In the genomic region with DNA sequence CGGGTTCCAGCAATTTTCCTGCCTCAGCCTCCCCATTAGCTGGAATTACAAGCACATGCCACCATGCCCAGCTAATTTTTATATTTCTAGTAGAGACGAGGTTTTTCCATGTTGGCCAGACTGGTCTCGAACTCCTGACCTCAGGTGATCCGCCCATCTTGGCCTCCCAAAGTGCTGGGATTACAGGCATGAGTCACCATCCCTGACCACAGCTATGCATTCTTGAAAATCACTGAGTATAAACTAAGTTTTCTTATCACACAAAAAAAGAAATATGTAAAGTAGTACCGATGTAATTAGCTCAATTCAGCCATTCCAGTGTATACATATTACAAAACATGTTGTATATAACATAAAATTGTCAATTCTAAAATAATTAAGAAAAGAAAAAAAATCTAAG, we compare ENCODE assay signal across 21 cellular contexts.
A peak's percentile ranks its signal among the peaks of the same experiment; 100 is the strongest.
DNase-seq lines count a peak whose midpoint lies in the region; ATAC-seq, FAIRE-seq and TF ChIP-seq lines count a peak whose summit lies in the region.
"Had no signal": no experiment of that assay in that cellular context is flagged by ENCODE, and none has a peak within 500 bp of the region (broad histone marks: within the 10 kb centered on the region; RNA-seq: fewer than 3 reads in every experiment).

No MANE protein-coding gene starts in this region.

- H3K4me3 ChIP-seq in fibroblast of mammary gland (ENCODE audit: control insufficient read depth, low read depth, low read length) = no peak overlapping the region
- no peak overlapping the region for H3K4me3 ChIP-seq in right lobe of liver
- no peak overlapping the region for H3K4me3 ChIP-seq in CD8-positive, alpha-beta memory T cell (ENCODE audit: low read length)
- H3K4me3 ChIP-seq: ovary, SJCRH30, thyroid gland had no signal

- H3K4me3 Mint-ChIP-seq in activated T-cell treated with anti-CD3 and anti-CD28 coated beads, Interleukin-2, amount 50 U/mL, for 24 hours = no peak overlapping the region
- H3K4me3 Mint-ChIP-seq in CD8-positive, alpha-beta memory T cell = no peak overlapping the region
- H3K4me3 Mint-ChIP-seq: IgD-negative memory B cell; naive thymus-derived CD8-positive, alpha-beta T cell; stimulated activated memory B cell treated with anti-CD40 and anti-IgM and Interleukin-4, amounts not matched to agents 10 μg/mL and 1 μg/mL and 100 μg/mL, for 72 hours had no signal

- TF ChIP-seq CTCF in fibroblast of mammary gland (conservative IDR thresholded peaks at IDR 0.05; ENCODE audit: control insufficient read depth, insufficient read depth, low read depth, low read length) (no peak), right lobe of liver (IDR thresholded peaks at IDR 0.05) (no peak)

- no peaks in the 10 kb centered on the region for H3K9me3 ChIP-seq in right lobe of liver
- no peaks in the 10 kb centered on the region for H3K9me3 ChIP-seq in CD8-positive, alpha-beta memory T cell (ENCODE audit: low read length)
- H3K9me3 ChIP-seq: ovary, SJCRH30, thyroid gland had no signal

- H3K27me3 Mint-ChIP-seq in activated T-cell treated with anti-CD3 and anti-CD28 coated beads, Interleukin-2, amount 50 U/mL, for 24 hours = no peaks in the 10 kb centered on the region
- H3K27me3 Mint-ChIP-seq in CD8-positive, alpha-beta memory T cell = no peaks in the 10 kb centered on the region
- H3K27me3 Mint-ChIP-seq: IgD-negative memory B cell; stimulated activated memory B cell treated with anti-CD40 and anti-IgM and Interleukin-4, amounts not matched to agents 10 μg/mL and 1 μg/mL and 100 μg/mL, for 72 hours had no signal

- no peak for TF ChIP-seq POLR2A in right lobe of liver (IDR thresholded peaks at IDR 0.05)
- no peak for TF ChIP-seq POLR2A in GM12892 (IDR thresholded peaks at IDR 0.05; ENCODE audit: low read depth, low read length)

- H3K9me3 Mint-ChIP-seq in activated T-cell treated with anti-CD3 and anti-CD28 coated beads, Interleukin-2, amount 50 U/mL, for 24 hours = no peaks in the 10 kb centered on the region
- H3K9me3 Mint-ChIP-seq in CD8-positive, alpha-beta memory T cell = no peaks in the 10 kb centered on the region
- H3K9me3 Mint-ChIP-seq: IgD-negative memory B cell; stimulated activated memory B cell treated with anti-CD40 and anti-IgM and Interleukin-4, amounts not matched to agents 10 μg/mL and 1 μg/mL and 100 μg/mL, for 72 hours had no signal

- no peak for ATAC-seq in right lobe of liver
- ATAC-seq: naive thymus-derived CD8-positive, alpha-beta T cell; stimulated activated memory B cell treated with anti-CD40 and anti-IgM and Interleukin-4, amounts not matched to agents 10 μg/mL and 1 μg/mL and 100 μg/mL, for 72 hours had no signal

- CTCF ChIA-PET in CD8-positive, alpha-beta memory T cell (lab: Charles Lee) = no interaction called here

- POLR2A ChIA-PET in CD8-positive, alpha-beta memory T cell (lab: Charles Lee) = no interaction called here

- H3K27ac ChIP-seq in right lobe of liver = no peak overlapping the region
- no peak overlapping the region for H3K27ac ChIP-seq in CD8-positive, alpha-beta memory T cell (ENCODE audit: low read depth, low read length)
- H3K27ac ChIP-seq: HL-60, ovary, SJCRH30, thyroid gland had no signal

- intact Hi-C loops in right lobe of liver (cut with DNase I) = no loop called here

- 33% methylated on average over 5 of the region's 5 CpGs for WGBS in right lobe of liver (ENCODE audit: insufficient coverage, low coverage, low lambda C conversion rate, missing lambda C conversion rate)

- DNase-seq in ELR (ENCODE audit: low read depth) (peak; percentile 2), RPMI7951 (ENCODE audit: low read depth) (peak; percentile 38), fibroblast of mammary gland (ENCODE audit: low read depth) (peak; percentile 47), renal cortical epithelial cell (ENCODE audit: low read depth) (peak; percentile 54), right lobe of liver (no peak), GM12892 (ENCODE audit: insufficient read length) (no peak)
- no peak for DNase-seq in activated T-cell treated with anti-CD3 and anti-CD28 coated beads, Interleukin-2, amount 50 U/mL, for 24 hours
- DNase-seq in CD8-positive, alpha-beta memory T cell = no peak
- DNase-seq: activated CD8-positive, alpha-beta memory T cell treated with anti-CD3 and anti-CD28 coated beads, Interleukin-2, amount 50 U/mL, for 4 hours; AML-193; caudate nucleus; DND-41; naive thymus-derived CD8-positive, alpha-beta T cell; NCI-H187 treated with DMSO at 0.1 percent for 48 hours; NCI-H2227 treated with DMSO at 0.1 percent for 48 hours; ovary; SJCRH30; thyroid gland had no signal

- H3K36me3 ChIP-seq in right lobe of liver = no peaks in the 10 kb centered on the region
- no peaks in the 10 kb centered on the region for H3K36me3 ChIP-seq in CD8-positive, alpha-beta memory T cell (ENCODE audit: insufficient read depth, low read length)
- H3K36me3 ChIP-seq: ovary, SJCRH30, thyroid gland had no signal

- FAIRE-seq in GM12892 (lab: Jason Lieb, UNC) = no peak

- no peaks in the 10 kb centered on the region for H3K27me3 ChIP-seq in right lobe of liver
- H3K27me3 ChIP-seq in CD8-positive, alpha-beta memory T cell (ENCODE audit: insufficient read depth, low read length, poor library complexity, severe bottlenecking) = no peaks in the 10 kb centered on the region
- H3K27me3 ChIP-seq: ovary, SJCRH30, thyroid gland had no signal

- no peaks in the 10 kb centered on the region for H3K4me1 Mint-ChIP-seq in activated T-cell treated with anti-CD3 and anti-CD28 coated beads, Interleukin-2, amount 50 U/mL, for 24 hours (ENCODE audit: low read depth)
- H3K4me1 Mint-ChIP-seq in CD8-positive, alpha-beta memory T cell = no peaks in the 10 kb centered on the region
- H3K4me1 Mint-ChIP-seq: IgD-negative memory B cell; naive thymus-derived CD8-positive, alpha-beta T cell; stimulated activated memory B cell treated with anti-CD40 and anti-IgM and Interleukin-4, amounts not matched to agents 10 μg/mL and 1 μg/mL and 100 μg/mL, for 72 hours had no signal

- no peaks in the 10 kb centered on the region for H3K36me3 Mint-ChIP-seq in activated T-cell treated with anti-CD3 and anti-CD28 coated beads, Interleukin-2, amount 50 U/mL, for 24 hours (ENCODE audit: low read depth)
- no peaks in the 10 kb centered on the region for H3K36me3 Mint-ChIP-seq in CD8-positive, alpha-beta memory T cell
- H3K36me3 Mint-ChIP-seq: IgD-negative memory B cell; naive thymus-derived CD8-positive, alpha-beta T cell; stimulated activated memory B cell treated with anti-CD40 and anti-IgM and Interleukin-4, amounts not matched to agents 10 μg/mL and 1 μg/mL and 100 μg/mL, for 72 hours had no signal

- H3K27ac Mint-ChIP-seq in activated T-cell treated with anti-CD3 and anti-CD28 coated beads, Interleukin-2, amount 50 U/mL, for 24 hours = no peak overlapping the region
- no peak overlapping the region for H3K27ac Mint-ChIP-seq in CD8-positive, alpha-beta memory T cell
- H3K27ac Mint-ChIP-seq: IgD-negative memory B cell; naive thymus-derived CD8-positive, alpha-beta T cell; stimulated activated memory B cell treated with anti-CD40 and anti-IgM and Interleukin-4, amounts not matched to agents 10 μg/mL and 1 μg/mL and 100 μg/mL, for 72 hours had no signal

- H3K4me1 ChIP-seq in right lobe of liver = no peaks in the 10 kb centered on the region
- no peaks in the 10 kb centered on the region for H3K4me1 ChIP-seq in CD8-positive, alpha-beta memory T cell (ENCODE audit: insufficient read depth, low read length)
- H3K4me1 ChIP-seq: SJCRH30, thyroid gland had no signal

Comparison
In these comparisons a context has a peak if more than half of its experiments do, and no peak if none do; other contexts are left out.
1. DNase-seq: peak in ELR (single experiment), RPMI7951 (single experiment), fibroblast of mammary gland (single experiment) and renal cortical epithelial cell (single experiment); none in activated T-cell treated with anti-CD3 and anti-CD28 coated beads, Interleukin-2, amount 50 U/mL, for 24 hours (single experiment), right lobe of liver (0 of 3), CD8-positive, alpha-beta memory T cell (0 of 5) and GM12892 (single experiment).